17 cellular contexts compared by ENCODE assay signal in the genomic region with DNA sequence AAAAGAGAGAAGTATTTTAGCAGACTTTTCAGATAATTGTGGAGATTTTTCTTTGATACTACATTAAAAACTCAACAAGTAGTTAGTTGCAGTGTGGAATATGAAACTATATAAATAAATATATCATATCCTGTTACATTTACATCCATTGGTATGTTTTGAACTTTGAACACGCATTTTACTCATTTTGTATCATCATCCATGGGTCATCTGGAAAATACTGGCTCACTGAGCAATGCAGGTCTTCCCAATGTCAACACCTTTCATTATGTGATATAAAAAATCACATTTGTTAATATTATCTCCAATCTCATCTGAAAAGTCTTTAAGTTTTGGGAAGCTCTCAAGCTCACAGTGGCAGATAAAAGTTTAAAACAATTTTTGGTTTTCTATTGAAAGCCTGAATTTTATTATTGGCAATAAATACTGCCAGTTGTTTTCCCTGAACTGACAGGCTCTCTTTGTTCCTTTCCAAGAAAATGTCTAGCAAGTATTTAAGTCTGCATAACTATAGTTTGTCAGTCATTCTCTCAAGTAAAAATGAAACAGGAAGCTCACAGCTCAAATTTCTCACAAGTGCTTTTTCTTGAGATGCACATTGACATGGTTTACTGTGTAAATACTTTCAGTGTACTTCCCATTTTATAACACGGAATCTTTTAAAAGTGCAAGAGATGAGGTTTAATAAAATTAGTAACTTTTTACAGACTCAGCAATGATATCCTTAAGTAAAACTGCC.
"Had no signal": no experiment of that assay in that cellular context is flagged by ENCODE, and none has a peak within 500 bp of the region (broad histone marks: within the 10 kb centered on the region; RNA-seq: fewer than 3 reads in every experiment).

No MANE protein-coding gene starts in this region.

- ATAC-seq: gastrocnemius medialis; stimulated activated naive CD8-positive, alpha-beta T cell treated with anti-CD3 and anti-CD28 coated beads, Interleukin-15, amount 100 ng/mL, for 72 hours; T-helper 17 cell had no signal

- H3K79me2 ChIP-seq: parathyroid adenoma had no signal

- H3K27me3 Mint-ChIP-seq: activated naive CD4-positive, alpha-beta T cell treated with anti-CD3 and anti-CD28 coated beads, Interleukin-2, amount 50 U/mL, for 24 hours; stimulated activated naive CD8-positive, alpha-beta T cell treated with anti-CD3 and anti-CD28 coated beads, Interleukin-15, amount 100 ng/mL, for 72 hours; T-helper 17 cell had no signal

- H3K4me1 ChIP-seq: gastrocnemius medialis, left ventricle myocardium inferior, parathyroid adenoma, testis had no signal

- H3K27ac Mint-ChIP-seq: activated naive CD4-positive, alpha-beta T cell treated with anti-CD3 and anti-CD28 coated beads, Interleukin-2, amount 50 U/mL, for 24 hours; stimulated activated naive CD8-positive, alpha-beta T cell treated with anti-CD3 and anti-CD28 coated beads, Interleukin-15, amount 100 ng/mL, for 72 hours; T-helper 17 cell had no signal

- H3K9me3 ChIP-seq: gastrocnemius medialis, left ventricle myocardium inferior, testis had no signal

- H3K36me3 Mint-ChIP-seq: activated naive CD4-positive, alpha-beta T cell treated with anti-CD3 and anti-CD28 coated beads, Interleukin-2, amount 50 U/mL, for 24 hours had no signal

- H3K27ac ChIP-seq: brain microvascular endothelial cell, gastrocnemius medialis, left ventricle myocardium inferior, parathyroid adenoma, testis had no signal

- H3K4me1 Mint-ChIP-seq: activated naive CD4-positive, alpha-beta T cell treated with anti-CD3 and anti-CD28 coated beads, Interleukin-2, amount 50 U/mL, for 24 hours; stimulated activated naive CD8-positive, alpha-beta T cell treated with anti-CD3 and anti-CD28 coated beads, Interleukin-15, amount 100 ng/mL, for 72 hours; T-helper 17 cell had no signal

- H3K9ac ChIP-seq: parathyroid adenoma had no signal

- H3K9me3 Mint-ChIP-seq: activated naive CD4-positive, alpha-beta T cell treated with anti-CD3 and anti-CD28 coated beads, Interleukin-2, amount 50 U/mL, for 24 hours; neural crest cell; stimulated activated naive CD8-positive, alpha-beta T cell treated with anti-CD3 and anti-CD28 coated beads, Interleukin-15, amount 100 ng/mL, for 72 hours had no signal

- H3K36me3 ChIP-seq: brain microvascular endothelial cell, gastrocnemius medialis, left ventricle myocardium inferior had no signal

- H2AFZ ChIP-seq: parathyroid adenoma had no signal

- H3K4me3 ChIP-seq: gastrocnemius medialis, left ventricle myocardium inferior, testis had no signal

- DNase-seq: activated effector memory CD4-positive, alpha-beta T cell treated with Interleukin-2 at 50 U/mL for 16 hours; activated T-cell treated with anti-CD3 and anti-CD28 coated beads, Interleukin-2, amount 50 U/mL, for 1 hour; amygdala; brain microvascular endothelial cell; effector CD4-positive, alpha-beta T cell; gastrocnemius medialis; left ventricle myocardium inferior; mesenchymal stem cell; retina; stimulated activated CD4-positive, alpha-beta T cell treated with anti-CD3 and anti-CD28 coated beads, Interleukin-15, amount 100 ng/mL, for 24 hours; stimulated activated CD4-positive, alpha-beta T cell treated with anti-CD3 and anti-CD28 coated beads, Interleukin-4, amount 100 ng/mL, for 24 hours; stimulated activated naive CD8-positive, alpha-beta T cell treated with anti-CD3 and anti-CD28 coated beads, Interleukin-15, amount 100 ng/mL, for 72 hours; T-helper 17 cell; testis had no signal

- H3K4me3 Mint-ChIP-seq: activated naive CD4-positive, alpha-beta T cell treated with anti-CD3 and anti-CD28 coated beads, Interleukin-2, amount 50 U/mL, for 24 hours; neural crest cell; stimulated activated naive CD8-positive, alpha-beta T cell treated with anti-CD3 and anti-CD28 coated beads, Interleukin-15, amount 100 ng/mL, for 72 hours; T-helper 17 cell had no signal

- H3K27me3 ChIP-seq: brain microvascular endothelial cell, gastrocnemius medialis, testis had no signal
